ENCODE assay signal across 8 cellular contexts in the genomic region with DNA sequence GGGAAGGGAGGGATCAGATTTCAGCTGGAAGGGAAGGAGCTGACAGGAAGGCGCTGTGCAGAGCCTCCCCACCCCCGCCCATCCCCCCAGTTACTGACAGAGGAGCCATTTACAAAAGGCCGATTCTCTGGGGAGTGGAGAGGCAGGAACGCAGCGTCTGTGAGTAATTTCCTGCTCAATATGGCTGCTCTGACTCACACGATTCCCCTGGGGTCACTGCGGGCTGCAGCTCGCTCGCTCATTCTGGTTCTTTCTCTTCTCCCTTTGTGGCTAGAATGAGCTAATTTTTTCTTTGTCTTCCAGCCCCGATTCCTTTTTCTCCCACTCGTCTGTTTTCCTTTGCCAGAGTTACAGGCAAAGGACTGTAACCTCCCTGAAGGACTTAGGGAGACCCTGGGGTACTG. TPM values are rescaled to one million over a fixed set of nuclear protein-coding genes. Genes with fewer than 3 reads are reported as not detected.
A peak's percentile ranks its signal among the peaks of the same experiment; 100 is the strongest.
DNase-seq lines count a peak whose midpoint lies in the region; ATAC-seq and TF ChIP-seq lines count a peak whose summit lies in the region.

No MANE protein-coding gene starts in this region.

- TSS peak; percentile 71 for BruUV-seq in Caco-2 (replicated peaks; lab: Mats Ljungman, UMichigan)

- H3K4me3 ChIP-seq in Caco-2 (ENCODE audit: low read depth, low read length) (peak overlapping the region; percentile 21), fibroblast of pulmonary artery (replicated peaks; ENCODE audit: low read depth, low read length) (peak overlapping the region; percentile 40)

- no peaks in the 10 kb centered on the region for H3K9me3 ChIP-seq in Caco-2

- no peaks in the 10 kb centered on the region for H3K27me3 ChIP-seq in Caco-2 (replicated peaks; ENCODE audit: control insufficient read depth, insufficient read depth, low read length)

- H3K4me1 ChIP-seq in Caco-2: peaks cover 51% of the 10 kb centered on the region

- peak in 1 of 2 experiments; percentile 0 for TF ChIP-seq CTCF in Caco-2 (IDR thresholded peaks at IDR 0.05; ENCODE audit: insufficient read depth in 1 of 2, low read depth in 1 of 2, low read length in 1 of 2, severe bottlenecking in 1 of 2, unreplicated experiment in 1 of 2)
- no peak for TF ChIP-seq CTCF in fibroblast of pulmonary artery (IDR thresholded peaks at IDR 0.05; ENCODE audit: low read length, missing control alignments)

- CTCF ChIA-PET in Caco-2 (lab: Charles Lee): interaction anchor here (0.6 to 2.6 kb wide), 8 partner anchors 8 to 643 kb away, joined by 3 to 8 read pairs (median 6); partner anchors contain the start of gene IER5L

- DNase-seq in Caco-2 (peak; percentile 41 to 85), RPMI7951 (ENCODE audit: low read depth) (peak; percentile 99), fibroblast of pulmonary artery (ENCODE audit: low read depth) (peak; percentile 100)
- peak; percentile 77 for DNase-seq in activated T-helper 2 cell treated with anti-CD3 and anti-CD28 coated beads, Interferon-gamma antibody, Interleukin-2, Interleukin-4, amounts not matched to agents 10 μg/mL and 5 μg/mL and 100 μg/mL, durations not matched to agents 14 hours and 24 hours and 36 hours (ENCODE audit: low spot score)
- peak; percentile 87 for DNase-seq in natural killer cell treated with Interleukin-12 subunit alpha and Interleukin-12 subunit beta and Interleukin-15 and Interleukin-18, amount 100 ng/mL, for 72 hours (ENCODE audit: low spot score)
- DNase-seq in stimulated activated naive CD8-positive, alpha-beta T cell treated with anti-CD3 and anti-CD28 coated beads, Interleukin-15, Interleukin-2, amounts not matched to agents 100 U/mL and 50 U/mL, for 24 hours: peak; percentile 83

- no peaks in the 10 kb centered on the region for H3K9me3 Mint-ChIP-seq in Caco-2 (ENCODE audit: unreplicated experiment)
- H3K9me3 Mint-ChIP-seq in IgD-negative memory B cell: no peaks in the 10 kb centered on the region
- H3K9me3 Mint-ChIP-seq in activated T-helper 2 cell treated with anti-CD3 and anti-CD28 coated beads, Interferon-gamma antibody, Interleukin-2, Interleukin-4, amounts not matched to agents 10 μg/mL and 5 μg/mL and 100 μg/mL, durations not matched to agents 14 hours and 24 hours and 36 hours: no peaks in the 10 kb centered on the region
- H3K9me3 Mint-ChIP-seq in natural killer cell treated with Interleukin-12 subunit alpha and Interleukin-12 subunit beta and Interleukin-15 and Interleukin-18, amount 100 ng/mL, for 72 hours: no peaks in the 10 kb centered on the region

- intact Hi-C loops in Caco-2 (cut with micrococcal nuclease; ENCODE audit: unreplicated experiment): loop anchor here (1.0 to 2.0 kb wide), 2 partner anchors 35 to 471 kb away; no protein-coding TSS in a partner anchor
- intact Hi-C loops in activated T-helper 2 cell treated with anti-CD3 and anti-CD28 coated beads, Interferon-gamma antibody, Interleukin-2, Interleukin-4, amounts not matched to agents 10 μg/mL and 5 μg/mL and 100 μg/mL, durations not matched to agents 14 hours and 24 hours and 36 hours (cut with micrococcal nuclease): loop anchor here (1.0 to 10.0 kb wide), 7 partner anchors 36 to 645 kb away; no protein-coding TSS in a partner anchor

- ATAC-seq in GM21528 (IDR thresholded peaks at IDR 0.05; ENCODE audit: low FRiP score, unreplicated experiment): peak; percentile 50
- peak; percentile 93 to 94 for ATAC-seq in natural killer cell treated with Interleukin-12 subunit alpha and Interleukin-12 subunit beta and Interleukin-15 and Interleukin-18, amount 100 ng/mL, for 72 hours
- peak; percentile 88 for ATAC-seq in stimulated activated naive CD8-positive, alpha-beta T cell treated with anti-CD3 and anti-CD28 coated beads, Interleukin-15, Interleukin-2, amounts not matched to agents 100 U/mL and 50 U/mL, for 24 hours

- H3K4me1 Mint-ChIP-seq in Caco-2 (ENCODE audit: low read depth, unreplicated experiment) (peaks cover 29% of the 10 kb centered on the region), IgD-negative memory B cell (peaks cover 26 to 32% (median 28%) of the 10 kb centered on the region in 3 donors)
- peaks cover 37% of the 10 kb centered on the region for H3K4me1 Mint-ChIP-seq in activated T-helper 2 cell treated with anti-CD3 and anti-CD28 coated beads, Interferon-gamma antibody, Interleukin-2, Interleukin-4, amounts not matched to agents 10 μg/mL and 5 μg/mL and 100 μg/mL, durations not matched to agents 14 hours and 24 hours and 36 hours (ENCODE audit: low read depth)
- peaks cover 20 to 31% of the 10 kb centered on the region in 2 donors for H3K4me1 Mint-ChIP-seq in natural killer cell treated with Interleukin-12 subunit alpha and Interleukin-12 subunit beta and Interleukin-15 and Interleukin-18, amount 100 ng/mL, for 72 hours (ENCODE audit: low read depth in 2 of 2)

- peaks cover 5% of the 10 kb centered on the region for H3K36me3 ChIP-seq in Caco-2 (ENCODE audit: control insufficient read depth, insufficient read depth, low read length)

- POLR2A ChIA-PET in Caco-2 (lab: Charles Lee): interaction anchor here (0.6 to 0.9 kb wide), 3 partner anchors 235 to 1175 kb away, joined by 3 read pairs; no protein-coding TSS in a partner anchor

- no peaks in the 10 kb centered on the region for H3K27me3 Mint-ChIP-seq in Caco-2 (ENCODE audit: insufficient read depth, unreplicated experiment)
- no peaks in the 10 kb centered on the region for H3K27me3 Mint-ChIP-seq in IgD-negative memory B cell
- H3K27me3 Mint-ChIP-seq in activated T-helper 2 cell treated with anti-CD3 and anti-CD28 coated beads, Interferon-gamma antibody, Interleukin-2, Interleukin-4, amounts not matched to agents 10 μg/mL and 5 μg/mL and 100 μg/mL, durations not matched to agents 14 hours and 24 hours and 36 hours (ENCODE audit: low read depth): no peaks in the 10 kb centered on the region
- no peaks in the 10 kb centered on the region for H3K27me3 Mint-ChIP-seq in natural killer cell treated with Interleukin-12 subunit alpha and Interleukin-12 subunit beta and Interleukin-15 and Interleukin-18, amount 100 ng/mL, for 72 hours

- peaks cover 38% of the 10 kb centered on the region for H3K36me3 Mint-ChIP-seq in Caco-2 (ENCODE audit: insufficient read depth, unreplicated experiment)
- no peaks in the 10 kb centered on the region for H3K36me3 Mint-ChIP-seq in IgD-negative memory B cell
- peaks cover 24% of the 10 kb centered on the region for H3K36me3 Mint-ChIP-seq in activated T-helper 2 cell treated with anti-CD3 and anti-CD28 coated beads, Interferon-gamma antibody, Interleukin-2, Interleukin-4, amounts not matched to agents 10 μg/mL and 5 μg/mL and 100 μg/mL, durations not matched to agents 14 hours and 24 hours and 36 hours (ENCODE audit: low read depth)
- H3K36me3 Mint-ChIP-seq in natural killer cell treated with Interleukin-12 subunit alpha and Interleukin-12 subunit beta and Interleukin-15 and Interleukin-18, amount 100 ng/mL, for 72 hours: no peaks in the 10 kb centered on the region

- H3K4me3 Mint-ChIP-seq in Caco-2 (ENCODE audit: unreplicated experiment): peak overlapping the region; percentile 64
- peak overlapping the region; percentile 62 to 95 (median 90) for H3K4me3 Mint-ChIP-seq in IgD-negative memory B cell
- peak overlapping the region; percentile 86 for H3K4me3 Mint-ChIP-seq in activated T-helper 2 cell treated with anti-CD3 and anti-CD28 coated beads, Interferon-gamma antibody, Interleukin-2, Interleukin-4, amounts not matched to agents 10 μg/mL and 5 μg/mL and 100 μg/mL, durations not matched to agents 14 hours and 24 hours and 36 hours (ENCODE audit: low read depth)
- peak overlapping the region; percentile 86 for H3K4me3 Mint-ChIP-seq in natural killer cell treated with Interleukin-12 subunit alpha and Interleukin-12 subunit beta and Interleukin-15 and Interleukin-18, amount 100 ng/mL, for 72 hours

- H3K27ac Mint-ChIP-seq in Caco-2 (ENCODE audit: unreplicated experiment) (peak overlapping the region; percentile 95), IgD-negative memory B cell (peak overlapping the region; percentile 88 to 99 (median 97))
- H3K27ac Mint-ChIP-seq in activated T-helper 2 cell treated with anti-CD3 and anti-CD28 coated beads, Interferon-gamma antibody, Interleukin-2, Interleukin-4, amounts not matched to agents 10 μg/mL and 5 μg/mL and 100 μg/mL, durations not matched to agents 14 hours and 24 hours and 36 hours: peak overlapping the region; percentile 97
- peak overlapping the region; percentile 89 to 94 for H3K27ac Mint-ChIP-seq in natural killer cell treated with Interleukin-12 subunit alpha and Interleukin-12 subunit beta and Interleukin-15 and Interleukin-18, amount 100 ng/mL, for 72 hours

RNA-seq across cellular contexts. Expression of gene PTPA, which starts 28.8 kb away (rescaled TPM):
- total RNA-seq in Caco-2 (2022): 100 and 107 TPM in 2 replicates
- polyA plus RNA-seq in IgD-negative memory B cell: 12.2 TPM
- total RNA-seq in RPMI7951 (2014; rRNA removed; shearing (Covaris generic)): 75.8 and 86.1 TPM in 2 replicates
- 106 and 112 TPM in 2 replicates for total RNA-seq in activated T-helper 2 cell treated with anti-CD3 and anti-CD28 coated beads, Interferon-gamma antibody, Interleukin-2, Interleukin-4, amounts not matched to agents 10 μg/mL and 5 μg/mL and 100 μg/mL, durations not matched to agents 14 hours and 24 hours and 36 hours
- 100 to 1,000 TPM in 1 of 2 donors, 10 to 100 TPM in 1; 75.7 to 133 TPM for total RNA-seq in natural killer cell treated with Interleukin-12 subunit alpha and Interleukin-12 subunit beta and Interleukin-15 and Interleukin-18, amount 100 ng/mL, for 72 hours

RNA-seq across cellular contexts. Expression of gene CRAT, which starts 29.4 kb away (rescaled TPM):
- total RNA-seq in Caco-2 (2022): 16.2 and 20.7 TPM in 2 replicates
- 8.1 TPM for polyA plus RNA-seq in IgD-negative memory B cell
- total RNA-seq in RPMI7951 (2014; rRNA removed; shearing (Covaris generic)): 28.7 and 29.9 TPM in 2 replicates
- 13.6 and 14.3 TPM in 2 replicates for total RNA-seq in activated T-helper 2 cell treated with anti-CD3 and anti-CD28 coated beads, Interferon-gamma antibody, Interleukin-2, Interleukin-4, amounts not matched to agents 10 μg/mL and 5 μg/mL and 100 μg/mL, durations not matched to agents 14 hours and 24 hours and 36 hours
- total RNA-seq in natural killer cell treated with Interleukin-12 subunit alpha and Interleukin-12 subunit beta and Interleukin-15 and Interleukin-18, amount 100 ng/mL, for 72 hours: 10 to 100 TPM; 11.9 to 12.7 TPM

RNA-seq across cellular contexts. Expression of gene IER5L, which starts 38.1 kb away (rescaled TPM):
- total RNA-seq in Caco-2 (2022): 3.9 and 4.1 TPM in 2 replicates
- not detected for polyA plus RNA-seq in IgD-negative memory B cell
- total RNA-seq in RPMI7951 (2014; rRNA removed; shearing (Covaris generic)): 11.2 and 21.2 TPM in 2 replicates
- total RNA-seq in activated T-helper 2 cell treated with anti-CD3 and anti-CD28 coated beads, Interferon-gamma antibody, Interleukin-2, Interleukin-4, amounts not matched to agents 10 μg/mL and 5 μg/mL and 100 μg/mL, durations not matched to agents 14 hours and 24 hours and 36 hours: 8.6 and 9.3 TPM in 2 replicates
- 1 to 10 TPM in 1 of 2 donors, under 1 TPM in 1; 0.64 to 1.8 TPM for total RNA-seq in natural killer cell treated with Interleukin-12 subunit alpha and Interleukin-12 subunit beta and Interleukin-15 and Interleukin-18, amount 100 ng/mL, for 72 hours

RNA-seq across cellular contexts. Expression of gene DOLPP1, which starts 59.1 kb away (rescaled TPM):
- 44.7 and 45.1 TPM in 2 replicates for total RNA-seq in Caco-2 (2022)
- 7.4 TPM for polyA plus RNA-seq in IgD-negative memory B cell
- 11.6 and 12.4 TPM in 2 replicates for total RNA-seq in RPMI7951 (2014; rRNA removed; shearing (Covaris generic))
- total RNA-seq in activated T-helper 2 cell treated with anti-CD3 and anti-CD28 coated beads, Interferon-gamma antibody, Interleukin-2, Interleukin-4, amounts not matched to agents 10 μg/mL and 5 μg/mL and 100 μg/mL, durations not matched to agents 14 hours and 24 hours and 36 hours: 20.2 and 22.9 TPM in 2 replicates
- 10 to 100 TPM; 18.6 to 24.1 TPM for total RNA-seq in natural killer cell treated with Interleukin-12 subunit alpha and Interleukin-12 subunit beta and Interleukin-15 and Interleukin-18, amount 100 ng/mL, for 72 hours

Comparison
In these comparisons a context has a peak if more than half of its experiments do, and no peak if none do; other contexts are left out.
1. Peak in every context shown above with its lines: DNase-seq, ATAC-seq and H3K4me3 ChIP-seq.